ENCODE assay signal across 15 cellular contexts in the genomic region with DNA sequence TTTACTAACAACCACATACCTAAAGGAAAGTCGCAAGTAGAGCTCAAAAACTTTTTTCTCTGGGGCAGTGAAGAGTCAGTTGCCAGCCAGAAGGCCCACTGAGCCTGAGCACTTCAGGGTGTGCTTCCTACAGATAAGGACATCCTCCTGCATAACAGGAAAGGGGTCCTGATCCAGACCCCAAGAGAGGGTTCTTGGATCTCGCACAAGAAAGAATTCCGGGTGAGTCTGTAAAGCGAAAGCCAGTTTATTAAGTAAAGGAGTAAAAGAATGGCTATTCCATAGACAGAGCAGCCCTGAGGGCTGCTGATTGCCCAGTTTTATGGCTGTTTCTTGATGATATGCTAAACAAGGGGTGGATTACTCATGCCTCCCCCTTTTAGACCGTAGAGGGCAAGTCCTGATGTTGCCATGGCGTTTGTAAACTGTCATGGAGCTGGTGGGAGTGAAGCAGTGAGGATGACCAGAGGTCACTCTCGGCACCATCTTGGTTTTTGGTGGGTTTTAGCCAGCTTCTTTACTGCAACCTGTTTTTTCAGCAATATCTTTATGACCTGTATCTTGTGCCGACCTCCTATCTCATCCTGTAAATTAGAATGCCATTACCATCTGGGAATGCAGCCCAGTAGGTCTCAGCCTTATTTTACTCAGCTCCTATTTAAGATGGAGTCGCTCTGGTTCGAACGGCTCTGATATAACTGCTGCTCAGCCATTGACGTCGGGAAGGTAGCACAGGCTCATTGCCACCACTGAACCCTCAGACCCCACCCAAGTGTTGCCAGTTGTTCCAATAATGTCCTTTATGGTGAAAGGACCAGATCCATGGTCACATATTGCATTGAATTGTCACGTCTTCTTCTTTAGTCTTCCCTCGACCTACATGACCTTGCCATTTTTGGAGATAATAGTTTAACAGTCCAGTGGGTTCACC.
DNase-seq lines count a peak whose midpoint lies in the region; TF ChIP-seq lines count a peak whose summit lies in the region.
"Had no signal": no experiment of that assay in that cellular context is flagged by ENCODE, and none has a peak within 500 bp of the region (broad histone marks: within the 10 kb centered on the region; RNA-seq: fewer than 3 reads in every experiment).

No MANE protein-coding gene starts in this region.

- H3K27ac ChIP-seq in epithelial cell of prostate (peak overlapping the region; percentile 87), vagina (peak overlapping the region; percentile 84)
- H3K27ac ChIP-seq: 22Rv1, HL-60 had no signal

- intact Hi-C loops in activated naive CD4-positive, alpha-beta T cell treated with anti-CD3 and anti-CD28 coated beads for 36 hours (cut with micrococcal nuclease) = no loop called here
- intact Hi-C loops in vagina (cut with DNase I) = no loop called here

- CTCF ChIA-PET in activated naive CD4-positive, alpha-beta T cell treated with anti-CD3 and anti-CD28 coated beads for 36 hours (lab: Charles Lee) = no interaction called here

- DNase-seq in activated naive CD4-positive, alpha-beta T cell treated with anti-CD3 and anti-CD28 coated beads for 36 hours = no peak
- DNase-seq in epithelial cell of prostate (ENCODE audit: low read depth, low spot score) = no peak
- no peak for DNase-seq in nephron progenitor cell
- DNase-seq in vagina (ENCODE audit: extremely low spot score in 2 of 2) = no peak
- no peak for DNase-seq in NCI-H1092 (lab: John Stamatoyannopoulos, UW)
- DNase-seq in T-helper 1 cell = no peak
- no peak for DNase-seq in effector CD8-positive, alpha-beta T cell (lab: John Stamatoyannopoulos, UW)
- DNase-seq: activated CD4-positive, CD25-positive, alpha-beta regulatory T cell; activated gamma-delta T cell; NCI-H1436 treated with DMSO at 0.1 percent for 48 hours had no signal

- H3K9me3 ChIP-seq in vagina = no peaks in the 10 kb centered on the region
- H3K9me3 ChIP-seq: HAP-1 had no signal

- H3K9me3 Mint-ChIP-seq in activated naive CD4-positive, alpha-beta T cell treated with anti-CD3 and anti-CD28 coated beads, Interleukin-2, amount 50 U/mL, for 24 hours = no peaks in the 10 kb centered on the region
- peaks cover 2% of the 10 kb centered on the region for H3K9me3 Mint-ChIP-seq in activated naive CD4-positive, alpha-beta T cell treated with anti-CD3 and anti-CD28 coated beads for 36 hours
- H3K9me3 Mint-ChIP-seq in nephron progenitor cell = peaks cover 43% of the 10 kb centered on the region
- H3K9me3 Mint-ChIP-seq: stimulated activated naive CD8-positive, alpha-beta T cell treated with anti-CD3 and anti-CD28 coated beads, Interleukin-15, Interleukin-2, amounts not matched to agents 100 ng/mL and 50 ng/mL, for 24 hours had no signal

- TF ChIP-seq CTCF in nephron progenitor cell (IDR thresholded peaks at IDR 0.05) (no peak), vagina (IDR thresholded peaks at IDR 0.05) (no peak)

- H3K4me3 ChIP-seq in vagina = no peak overlapping the region
- H3K4me3 ChIP-seq: HAP-1 had no signal

- no peak for TF ChIP-seq POLR2A in vagina (IDR thresholded peaks at IDR 0.05)

- no peaks in the 10 kb centered on the region for H3K36me3 ChIP-seq in vagina
- H3K36me3 ChIP-seq: HAP-1 had no signal

- H3K27me3 ChIP-seq in vagina = no peaks in the 10 kb centered on the region

- H3K4me1 ChIP-seq in vagina = peaks cover 43% of the 10 kb centered on the region

- H3K27ac Mint-ChIP-seq in activated naive CD4-positive, alpha-beta T cell treated with anti-CD3 and anti-CD28 coated beads, Interleukin-2, amount 50 U/mL, for 24 hours = peak overlapping the region; percentile 63
- no peak overlapping the region for H3K27ac Mint-ChIP-seq in activated naive CD4-positive, alpha-beta T cell treated with anti-CD3 and anti-CD28 coated beads for 36 hours
- H3K27ac Mint-ChIP-seq in nephron progenitor cell = peak overlapping the region; percentile 73
- H3K27ac Mint-ChIP-seq: stimulated activated naive CD8-positive, alpha-beta T cell treated with anti-CD3 and anti-CD28 coated beads, Interleukin-15, Interleukin-2, amounts not matched to agents 100 ng/mL and 50 ng/mL, for 24 hours had no signal

- no peak overlapping the region for H3K4me3 Mint-ChIP-seq in activated naive CD4-positive, alpha-beta T cell treated with anti-CD3 and anti-CD28 coated beads, Interleukin-2, amount 50 U/mL, for 24 hours
- H3K4me3 Mint-ChIP-seq in activated naive CD4-positive, alpha-beta T cell treated with anti-CD3 and anti-CD28 coated beads for 36 hours = no peak overlapping the region
- H3K4me3 Mint-ChIP-seq in nephron progenitor cell = no peak overlapping the region
- H3K4me3 Mint-ChIP-seq: stimulated activated naive CD8-positive, alpha-beta T cell treated with anti-CD3 and anti-CD28 coated beads, Interleukin-15, Interleukin-2, amounts not matched to agents 100 ng/mL and 50 ng/mL, for 24 hours had no signal

- peaks cover 19% of the 10 kb centered on the region for H3K4me1 Mint-ChIP-seq in activated naive CD4-positive, alpha-beta T cell treated with anti-CD3 and anti-CD28 coated beads, Interleukin-2, amount 50 U/mL, for 24 hours
- H3K4me1 Mint-ChIP-seq in activated naive CD4-positive, alpha-beta T cell treated with anti-CD3 and anti-CD28 coated beads for 36 hours (ENCODE audit: low read depth) = peaks cover 13% of the 10 kb centered on the region
- peaks cover 45% of the 10 kb centered on the region for H3K4me1 Mint-ChIP-seq in nephron progenitor cell

- H3K36me3 Mint-ChIP-seq in activated naive CD4-positive, alpha-beta T cell treated with anti-CD3 and anti-CD28 coated beads, Interleukin-2, amount 50 U/mL, for 24 hours = peaks cover 2% of the 10 kb centered on the region
- H3K36me3 Mint-ChIP-seq in activated naive CD4-positive, alpha-beta T cell treated with anti-CD3 and anti-CD28 coated beads for 36 hours (ENCODE audit: low read depth) = no peaks in the 10 kb centered on the region
- H3K36me3 Mint-ChIP-seq in nephron progenitor cell (ENCODE audit: low read depth) = peaks cover 26% of the 10 kb centered on the region

- H3K27me3 Mint-ChIP-seq in activated naive CD4-positive, alpha-beta T cell treated with anti-CD3 and anti-CD28 coated beads, Interleukin-2, amount 50 U/mL, for 24 hours = no peaks in the 10 kb centered on the region
- H3K27me3 Mint-ChIP-seq in activated naive CD4-positive, alpha-beta T cell treated with anti-CD3 and anti-CD28 coated beads for 36 hours (ENCODE audit: low read depth) = peaks cover 6% of the 10 kb centered on the region
- peaks cover 4% of the 10 kb centered on the region for H3K27me3 Mint-ChIP-seq in nephron progenitor cell (ENCODE audit: low read depth, poor library complexity)
